Comparison of ENCODE assay signal across 21 cellular contexts in genomic region chr14:65444230-65444629, GRCh38. TPM values are rescaled to one million over a fixed set of nuclear protein-coding genes. Genes with fewer than 3 reads are reported as not detected.
DNase-seq lines count a peak whose midpoint lies in the region; ATAC-seq lines count a peak whose summit lies in the region.
"Had no signal": no experiment of that assay in that cellular context is flagged by ENCODE, and none has a peak within 500 bp of the region (broad histone marks: within the 10 kb centered on the region; RNA-seq: fewer than 3 reads in every experiment).

No MANE protein-coding gene starts in this region.

- no peak overlapping the region for H3K4me3 Mint-ChIP-seq in activated T-cell treated with anti-CD3 and anti-CD28 coated beads, Interleukin-2, amount 50 U/mL, for 4 hours
- H3K4me3 Mint-ChIP-seq in activated naive CD8-positive, alpha-beta T cell treated with anti-CD3 and anti-CD28 coated beads, Interleukin-2, amount 50 U/mL, for 24 hours = no peak overlapping the region
- no peak overlapping the region for H3K4me3 Mint-ChIP-seq in stimulated activated naive B cell treated with anti-CD40 and anti-IgM and Interleukin-4, amounts not matched to agents 10 μg/mL and 1 μg/mL and 100 μg/mL, for 72 hours
- H3K4me3 Mint-ChIP-seq: H9 had no signal

- no peaks in the 10 kb centered on the region for H3K27me3 Mint-ChIP-seq in activated T-cell treated with anti-CD3 and anti-CD28 coated beads, Interleukin-2, amount 50 U/mL, for 4 hours (ENCODE audit: low read depth)
- no peaks in the 10 kb centered on the region for H3K27me3 Mint-ChIP-seq in activated naive CD8-positive, alpha-beta T cell treated with anti-CD3 and anti-CD28 coated beads, Interleukin-2, amount 50 U/mL, for 24 hours
- no peaks in the 10 kb centered on the region for H3K27me3 Mint-ChIP-seq in stimulated activated naive B cell treated with anti-CD40 and anti-IgM and Interleukin-4, amounts not matched to agents 10 μg/mL and 1 μg/mL and 100 μg/mL, for 72 hours
- H3K27me3 Mint-ChIP-seq: progenitor cell of endocrine pancreas had no signal

- peaks cover 22% of the 10 kb centered on the region for H3K4me1 Mint-ChIP-seq in activated T-cell treated with anti-CD3 and anti-CD28 coated beads, Interleukin-2, amount 50 U/mL, for 4 hours (ENCODE audit: low read depth)
- peaks cover 38% of the 10 kb centered on the region for H3K4me1 Mint-ChIP-seq in activated naive CD8-positive, alpha-beta T cell treated with anti-CD3 and anti-CD28 coated beads, Interleukin-2, amount 50 U/mL, for 24 hours
- H3K4me1 Mint-ChIP-seq in stimulated activated naive B cell treated with anti-CD40 and anti-IgM and Interleukin-4, amounts not matched to agents 10 μg/mL and 1 μg/mL and 100 μg/mL, for 72 hours = peaks cover 5 to 15% of the 10 kb centered on the region in 2 donors

- no peak overlapping the region for H3K27ac Mint-ChIP-seq in activated naive CD8-positive, alpha-beta T cell treated with anti-CD3 and anti-CD28 coated beads, Interleukin-2, amount 50 U/mL, for 24 hours
- peak overlapping the region; percentile 77 for H3K27ac Mint-ChIP-seq in stimulated activated naive B cell treated with anti-CD40 and anti-IgM and Interleukin-4, amounts not matched to agents 10 μg/mL and 1 μg/mL and 100 μg/mL, for 72 hours
- H3K27ac Mint-ChIP-seq: H9, progenitor cell of endocrine pancreas had no signal

- no peaks in the 10 kb centered on the region for H3K9me3 Mint-ChIP-seq in activated T-cell treated with anti-CD3 and anti-CD28 coated beads, Interleukin-2, amount 50 U/mL, for 4 hours
- H3K9me3 Mint-ChIP-seq in activated naive CD8-positive, alpha-beta T cell treated with anti-CD3 and anti-CD28 coated beads, Interleukin-2, amount 50 U/mL, for 24 hours = no peaks in the 10 kb centered on the region
- H3K9me3 Mint-ChIP-seq in stimulated activated naive B cell treated with anti-CD40 and anti-IgM and Interleukin-4, amounts not matched to agents 10 μg/mL and 1 μg/mL and 100 μg/mL, for 72 hours = no peaks in the 10 kb centered on the region

- peak; percentile 34 to 41 for ATAC-seq in activated T-cell treated with anti-CD3 and anti-CD28 coated beads, Interleukin-2, amount 50 U/mL, for 4 hours
- ATAC-seq in activated naive CD8-positive, alpha-beta T cell treated with anti-CD3 and anti-CD28 coated beads, Interleukin-2, amount 50 U/mL, for 24 hours = peak; percentile 76
- peak; percentile 56 to 80 for ATAC-seq in stimulated activated naive B cell treated with anti-CD40 and anti-IgM and Interleukin-4, amounts not matched to agents 10 μg/mL and 1 μg/mL and 100 μg/mL, for 72 hours (replicated peaks)

- peaks cover 18% of the 10 kb centered on the region for H3K36me3 Mint-ChIP-seq in activated T-cell treated with anti-CD3 and anti-CD28 coated beads, Interleukin-2, amount 50 U/mL, for 4 hours (ENCODE audit: insufficient read depth)
- peaks cover 32% of the 10 kb centered on the region for H3K36me3 Mint-ChIP-seq in activated naive CD8-positive, alpha-beta T cell treated with anti-CD3 and anti-CD28 coated beads, Interleukin-2, amount 50 U/mL, for 24 hours (ENCODE audit: low read depth)
- peaks cover 8 to 12% of the 10 kb centered on the region in 2 donors for H3K36me3 Mint-ChIP-seq in stimulated activated naive B cell treated with anti-CD40 and anti-IgM and Interleukin-4, amounts not matched to agents 10 μg/mL and 1 μg/mL and 100 μg/mL, for 72 hours

- no peak for DNase-seq in activated T-cell treated with anti-CD3 and anti-CD28 coated beads, Interleukin-2, amount 50 U/mL, for 4 hours
- DNase-seq in activated T-cell treated with anti-CD3 and anti-CD28 coated beads for 4 hours (no peak), NCI-H69 (lab: John Stamatoyannopoulos, UW) (peak; percentile 17), hypothalamus (lab: John Stamatoyannopoulos, UW) (no peak), NOMO-1 treated with DMSO at 0.1 percent for 48 hours (lab: John Stamatoyannopoulos, UW; ENCODE audit: unreplicated experiment) (no peak), HK-2 (ENCODE audit: unreplicated experiment) (no peak)
- no peak for DNase-seq in activated naive CD8-positive, alpha-beta T cell treated with anti-CD3 and anti-CD28 coated beads, Interleukin-2, amount 50 U/mL, for 24 hours
- no peak for DNase-seq in stimulated activated naive B cell treated with anti-CD40 and anti-IgM and Interleukin-4, amounts not matched to agents 10 μg/mL and 1 μg/mL and 100 μg/mL, for 72 hours
- DNase-seq: activated gamma-delta T cell treated with Interleukin-2 at 50 U/mL for 16 hours; anterior cingulate cortex; central memory CD4-positive, alpha-beta T cell; dorsolateral prefrontal cortex; H9; hippocampal formation; MG63; NCI-H1694; NCI-H2171; NCI-H524 treated with DMSO at 0.1 percent for 48 hours; RPMI8226; stimulated activated CD8-positive, alpha-beta memory T cell treated with anti-CD3 and anti-CD28 coated beads, Interleukin-4, amount 100 ng/mL, for 48 hours had no signal

RNA-seq across cellular contexts. Expression of gene FUT8, which starts 31.7 kb away (rescaled TPM):
- total RNA-seq in activated T-cell treated with anti-CD3 and anti-CD28 coated beads, Interleukin-2, amount 50 U/mL, for 4 hours = 10 to 100 TPM; 29.2 to 38.4 (median 30.9) TPM
